Comparison of ENCODE assay signal across 8 cellular contexts in the genomic region with DNA sequence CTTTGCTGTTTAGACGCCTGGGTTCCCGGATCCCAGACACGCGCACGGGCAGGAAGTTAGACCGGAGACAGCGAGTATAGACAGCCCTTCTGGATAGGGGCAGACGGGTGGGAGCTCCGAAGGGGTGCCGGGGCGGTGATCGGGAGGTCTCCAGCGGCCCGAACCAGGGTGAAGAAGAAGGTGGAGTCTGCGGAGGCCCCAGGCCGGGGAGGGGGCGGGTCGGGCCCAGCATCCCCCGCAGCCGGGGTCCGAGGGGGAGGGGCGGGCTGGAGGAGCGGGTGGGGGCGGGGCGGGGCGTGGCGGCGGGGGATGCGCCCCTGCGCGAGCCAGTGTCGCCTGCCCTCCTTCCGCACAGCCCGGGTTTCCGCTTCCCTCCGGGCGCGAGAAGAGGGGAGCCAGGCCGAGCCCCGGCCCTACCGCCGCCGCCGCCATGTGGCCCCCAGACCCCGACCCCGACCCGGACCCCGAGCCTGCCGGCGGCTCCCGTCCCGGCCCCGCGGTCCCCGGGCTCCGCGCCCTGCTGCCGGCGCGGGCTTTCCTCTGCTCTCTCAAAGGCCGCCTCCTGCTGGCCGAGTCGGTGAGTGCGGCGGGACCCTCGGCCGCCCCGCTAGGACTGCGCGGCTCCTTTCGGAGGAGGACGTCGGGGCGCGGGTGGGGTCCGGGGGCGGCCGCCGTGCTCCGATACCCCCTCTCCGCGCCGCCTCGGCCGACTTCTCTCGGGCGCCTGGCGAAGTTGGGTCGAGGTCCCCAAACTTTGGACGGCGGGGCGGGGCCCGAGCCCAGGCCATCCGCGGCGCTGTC. TPM values are rescaled to one million over a fixed set of nuclear protein-coding genes. Genes with fewer than 3 reads are reported as not detected.
DNase-seq lines count a peak whose midpoint lies in the region; ATAC-seq and TF ChIP-seq lines count a peak whose summit lies in the region.

A gene with protein sequence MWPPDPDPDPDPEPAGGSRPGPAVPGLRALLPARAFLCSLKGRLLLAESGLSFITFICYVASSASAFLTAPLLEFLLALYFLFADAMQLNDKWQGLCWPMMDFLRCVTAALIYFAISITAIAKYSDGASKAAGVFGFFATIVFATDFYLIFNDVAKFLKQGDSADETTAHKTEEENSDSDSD (plus strand): TSS at position 329 of the 801 bp plus-strand sequence. CDS start 102 bp downstream, at position 431.

- H3K4me2 ChIP-seq in parathyroid adenoma (ENCODE audit: low read length): peak within 1 kb of the TSS; percentile 68

- H3K4me1 ChIP-seq in SJSA1 (replicated peaks): peaks cover 24% of the 10 kb centered on the region
- peaks cover 15% of the 10 kb centered on the region for H3K4me1 ChIP-seq in parathyroid adenoma
- H3K4me1 ChIP-seq in upper lobe of left lung: peaks cover 26 to 47% (median 39%) of the 10 kb centered on the region in 4 donors

- TF ChIP-seq POLR2A in upper lobe of left lung (IDR thresholded peaks at IDR 0.05): no peak

- no peak within 1 kb of the TSS for H3K9ac ChIP-seq in parathyroid adenoma

- H3K4me3 ChIP-seq in SJSA1 (peak within 1 kb of the TSS; percentile 92), parathyroid adenoma (ENCODE audit: low read depth, low read length) (peak within 1 kb of the TSS; percentile 52), upper lobe of left lung (peak within 1 kb of the TSS; percentile 72 to 83 (median 77))

- TF ChIP-seq EP300 in upper lobe of left lung (IDR thresholded peaks at IDR 0.05): no peak

- WGBS in upper lobe of left lung, 2 donors: 0 to 1% methylated on average over 3 to 41 of the region's 96 CpGs

- DNase-seq in AG08396 (ENCODE audit: low spot score) (peak; percentile 89), SJSA1 (ENCODE audit: low read depth in 1 of 2, low spot score in 2 of 2) (peak; percentile 72 to 73), glomerular endothelial cell (ENCODE audit: extremely low read depth, low read depth, low spot score) (no peak), upper lobe of left lung (peak; percentile 56 to 95)
- peak; percentile 62 for DNase-seq in activated gamma-delta T cell treated with anti-CD3 and anti-CD28 coated beads, Interleukin-2, amount 50 U/mL, for 16 hours (ENCODE audit: low read depth)

- peak; percentile 52 for TF ChIP-seq CTCF in parathyroid adenoma (IDR thresholded peaks at IDR 0.05)
- TF ChIP-seq CTCF in upper lobe of left lung (IDR thresholded peaks at IDR 0.05): peak; percentile 79 to 92 (median 89)

- H3K27ac ChIP-seq in SJSA1: peak within 1 kb of the TSS; percentile 85
- H3K27ac ChIP-seq in parathyroid adenoma: peak within 1 kb of the TSS; percentile 36
- H3K27ac ChIP-seq in upper lobe of left lung: peak within 1 kb of the TSS; percentile 93 to 97 (median 95)

- H3K79me2 ChIP-seq in parathyroid adenoma: no peaks in the 10 kb centered on the region

- peak within 1 kb of the TSS; percentile 84 for H2AFZ ChIP-seq in parathyroid adenoma

- peak; percentile 44 for ATAC-seq in GM18907 (IDR thresholded peaks at IDR 0.05; ENCODE audit: unreplicated experiment)
- ATAC-seq in HG03469 (IDR thresholded peaks at IDR 0.05; ENCODE audit: unreplicated experiment): peak; percentile 30
- ATAC-seq in upper lobe of left lung (ENCODE audit: low FRiP score in 2 of 2): peak; percentile 35 to 88

- no peaks in the 10 kb centered on the region for H3K9me3 ChIP-seq in SJSA1 (replicated peaks)
- no peaks in the 10 kb centered on the region for H3K9me3 ChIP-seq in parathyroid adenoma (ENCODE audit: control insufficient read depth, low read length)
- H3K9me3 ChIP-seq in upper lobe of left lung: no peaks in the 10 kb centered on the region

- H3K36me3 ChIP-seq in SJSA1 (peaks cover 22% of the 10 kb centered on the region), parathyroid adenoma (ENCODE audit: control insufficient read depth, insufficient read depth, low read length) (no peaks in the 10 kb centered on the region), upper lobe of left lung (peaks cover 0 to 16% (median 6%) of the 10 kb centered on the region in 4 donors)

- no peaks in the 10 kb centered on the region for H3K27me3 ChIP-seq in SJSA1 (replicated peaks)
- H3K27me3 ChIP-seq in parathyroid adenoma (ENCODE audit: control insufficient read depth, insufficient read depth, low read length): no peaks in the 10 kb centered on the region
- no peaks in the 10 kb centered on the region for H3K27me3 ChIP-seq in upper lobe of left lung

RNA-seq across cellular contexts. Expression of the gene that starts here (rescaled TPM):
- total RNA-seq in SJSA1 (2014; rRNA removed; shearing (Covaris generic)): 13.6 and 18.9 TPM in 2 replicates
- 86.9 and 125 TPM in 2 replicates for total RNA-seq in glomerular endothelial cell
- 10 to 100 TPM in 5 of 6 donors, 1 to 10 TPM in 1; 4.2 to 52.1 (median 23.6) TPM for total RNA-seq in upper lobe of left lung

Comparison
In these comparisons a context has a peak if more than half of its experiments do, and no peak if none do; other contexts are left out.
1. H3K27ac ChIP-seq: peak in every context shown above with its lines; median percentile 95 in upper lobe of left lung; 85 in SJSA1; 36 in parathyroid adenoma.